11 cellular contexts compared by ENCODE assay signal in genomic region chr6:69813508-69813907, GRCh38. TPM values are rescaled to one million over a fixed set of nuclear protein-coding genes. Genes with fewer than 3 reads are reported as not detected.
DNase-seq lines count a peak whose midpoint lies in the region; ATAC-seq, FAIRE-seq and TF ChIP-seq lines count a peak whose summit lies in the region.
"Had no signal": no experiment of that assay in that cellular context is flagged by ENCODE, and none has a peak within 500 bp of the region (broad histone marks: within the 10 kb centered on the region; RNA-seq: fewer than 3 reads in every experiment).

No MANE protein-coding gene starts in this region.

- H3K27ac Mint-ChIP-seq in CD4-positive, alpha-beta T cell, result peak overlapping the region; percentile 78

- H2BK15ac ChIP-seq in H1 (ENCODE audit: low read length), result no peak overlapping the region

- no peaks in the 10 kb centered on the region for H3K9me3 ChIP-seq in CD4-positive, alpha-beta T cell (ENCODE audit: control insufficient read depth, low read length)
- H3K9me3 ChIP-seq in Loucy (ENCODE audit: insufficient read depth, low read depth, low read length) (no peaks in the 10 kb centered on the region), H1 (ENCODE audit: insufficient read depth in 2 of 2, low read depth in 1 of 2, low read length in 1 of 2) (no peaks in the 10 kb centered on the region), psoas muscle (no peaks in the 10 kb centered on the region), Peyer's patch (no peaks in the 10 kb centered on the region)
- H3K9me3 ChIP-seq: breast epithelium had no signal

- H4K91ac ChIP-seq in H1 (replicated peaks; ENCODE audit: insufficient read length, low read length), result no peak overlapping the region

- H3K9ac ChIP-seq in Loucy (ENCODE audit: low read depth, low read length, poor library complexity, severe bottlenecking), result no peak overlapping the region
- no peak overlapping the region for H3K9ac ChIP-seq in H1 (replicated peaks in 1 of 4; ENCODE audit: extremely low read depth in 1 of 4, low read depth in 3 of 4, low read length in 3 of 4)

- H4K20me1 ChIP-seq in Loucy (ENCODE audit: insufficient read depth, low read length, poor library complexity, severe bottlenecking), result no peaks in the 10 kb centered on the region
- H4K20me1 ChIP-seq in H1 (replicated peaks in 1 of 2; ENCODE audit: control insufficient read depth in 1 of 2, insufficient read depth in 2 of 2, low read length in 2 of 2), result no peaks in the 10 kb centered on the region

- no peaks in the 10 kb centered on the region for H3K9me2 ChIP-seq in Loucy (replicated peaks; ENCODE audit: low read depth, low read length)

- H3K36me3 ChIP-seq in Loucy (ENCODE audit: insufficient read depth, low read length) (no peaks in the 10 kb centered on the region), H1 (ENCODE audit: control insufficient read depth in 2 of 4, insufficient read depth in 4 of 4, low read length in 3 of 4) (no peaks in the 10 kb centered on the region), psoas muscle (ENCODE audit: insufficient read depth in 1 of 2, low read depth in 1 of 2) (no peaks in the 10 kb centered on the region), Peyer's patch (no peaks in the 10 kb centered on the region)
- H3K36me3 ChIP-seq: breast epithelium had no signal

- H3K4me1 ChIP-seq in Loucy (ENCODE audit: insufficient read depth, low read length, poor library complexity, severe bottlenecking) (peaks cover 17% of the 10 kb centered on the region), H1 (replicated peaks in 1 of 4; ENCODE audit: control insufficient read depth in 3 of 4, insufficient read depth in 4 of 4, low read length in 3 of 4) (peaks cover 0 to 2% (median 1%) of the 10 kb centered on the region in 4 experiments; a peak in 2 of 7 replicates), psoas muscle (no peaks in the 10 kb centered on the region), Peyer's patch (no peaks in the 10 kb centered on the region)
- H3K4me1 ChIP-seq: breast epithelium had no signal

- TF ChIP-seq EP300 in H1 (IDR thresholded peaks at IDR 0.05; ENCODE audit: borderline replicate concordance in 1 of 2, low read depth in 2 of 2, low read length in 2 of 2), result no peak

- H3K27ac ChIP-seq in CD4-positive, alpha-beta T cell (ENCODE audit: low read depth, low read length), result peak overlapping the region; percentile 51
- H3K27ac ChIP-seq in H1 (ENCODE audit: low read depth, low read length) (no peak overlapping the region), psoas muscle (no peak overlapping the region), Peyer's patch (peak overlapping the region in 2 of 4 donors; percentile 47 to 73)
- H3K27ac ChIP-seq: breast epithelium had no signal

- no peak overlapping the region for H4K8ac ChIP-seq in H1 (ENCODE audit: extremely low read depth, insufficient read depth, low read length)

- no peaks in the 10 kb centered on the region for H3F3A ChIP-seq in Loucy (ENCODE audit: low read depth)

- CTCF ChIA-PET in CD4-positive, alpha-beta T cell (lab: Charles Lee), result interaction anchor here (4.2 kb wide), 1 partner anchor 17 kb away, joined by 39 read pairs; the partner anchor contains the start of gene LMBRD1
- CTCF ChIA-PET in H1 (lab: Charles Lee; ENCODE audit: partially characterized antibody), result interaction anchor here (0.8 kb wide), 1 partner anchor 16 kb away, joined by 3 read pairs; no protein-coding TSS in a partner anchor

- H2BK5ac ChIP-seq in H1 (ENCODE audit: low read depth, low read length), result no peak overlapping the region

- H3K23ac ChIP-seq in H1 (ENCODE audit: insufficient read length), result no peak overlapping the region

- no peak overlapping the region for H2BK20ac ChIP-seq in H1 (ENCODE audit: low read length)

- 80% methylated on average over 1 of the region's 1 CpG; no CpG with 5 or more reads in 1 of the 2 experiments for WGBS in H1 (ENCODE audit: extremely low coverage in 1 of 2, insufficient coverage in 1 of 2, insufficient read length in 1 of 2, insufficient replicate concordance in 2 of 2, low coverage in 1 of 2, low lambda C conversion rate in 2 of 2, missing lambda C conversion rate in 1 of 2), 2 experiments
- 67 to 78% (median 68%) methylated on average over 1 of the region's 1 CpG for WGBS in psoas muscle, 3 donors

- peaks cover 62% of the 10 kb centered on the region for H3K4me1 Mint-ChIP-seq in CD4-positive, alpha-beta T cell (ENCODE audit: low read depth)

- TF ChIP-seq RAD21 in H1 (IDR thresholded peaks at IDR 0.05 in 1 of 2, conservative IDR thresholded peaks at IDR 0.05 in 1 of 2; ENCODE audit: low read depth in 2 of 2, low read length in 2 of 2), result no peak

- TF ChIP-seq POLR2A in H1 (IDR thresholded peaks at IDR 0.05; ENCODE audit: control extremely low read depth in 1 of 2, low read depth in 2 of 2, low read length in 2 of 2), result no peak
- TF ChIP-seq POLR2A in Peyer's patch (IDR thresholded peaks at IDR 0.05), result no peak

- H2AFZ ChIP-seq in Loucy (ENCODE audit: low read length) (peak overlapping the region; percentile 77), H1 (ENCODE audit: low read length) (peak overlapping the region; percentile 37; the same call in 1 of the 2 replicates)

- H3K27me3 ChIP-seq in CD4-positive, alpha-beta T cell (ENCODE audit: control insufficient read depth, insufficient read depth, low read length), result no peaks in the 10 kb centered on the region
- no peaks in the 10 kb centered on the region for H3K27me3 ChIP-seq in Loucy (ENCODE audit: insufficient read depth, low read length, poor library complexity, severe bottlenecking)
- 0 out of 7 replicates have a peak, but pooled peaks cover 0 to 2% (median 0%) of the 10 kb centered on the region in 4 experiments for H3K27me3 ChIP-seq in H1 (replicated peaks in 1 of 4; ENCODE audit: control insufficient read depth in 3 of 4, extremely low read depth in 1 of 4, insufficient read depth in 3 of 4, low read length in 3 of 4)
- no peaks in the 10 kb centered on the region for H3K27me3 ChIP-seq in psoas muscle (ENCODE audit: insufficient read depth in 3 of 3, low read length in 2 of 3)
- H3K27me3 ChIP-seq in Peyer's patch, result no peaks in the 10 kb centered on the region
- H3K27me3 ChIP-seq: breast epithelium had no signal

- H3K4me2 ChIP-seq in Loucy (ENCODE audit: low read depth, low read length, poor library complexity, severe bottlenecking), result no peak overlapping the region
- no peak overlapping the region for H3K4me2 ChIP-seq in H1 (ENCODE audit: insufficient read depth in 1 of 2, low read depth in 2 of 2, low read length in 2 of 2)

- FAIRE-seq in H1 (lab: Jason Lieb, UNC), result no peak

- H2BK120ac ChIP-seq in H1 (replicated peaks; ENCODE audit: low read depth, low read length), result no peak overlapping the region

- no peak overlapping the region for H4K5ac ChIP-seq in H1 (ENCODE audit: insufficient read length, low read depth, low read length)

- H2BK12ac ChIP-seq in H1 (ENCODE audit: low read depth, low read length), result no peak overlapping the region

- H3K23me2 ChIP-seq in H1 (ENCODE audit: low read depth, low read length), result no peaks in the 10 kb centered on the region

- intact Hi-C loops in CD4-positive, alpha-beta T cell (cut with DNase I, micrococcal nuclease), result no loop called here
- intact Hi-C loops in psoas muscle (cut with DNase I), result no loop called here

- no peak for DNase-seq in CD4-positive, alpha-beta T cell
- DNase-seq in H1 (ENCODE audit: low read depth in 1 of 2, low spot score in 2 of 2) (no peak), psoas muscle (no peak), UCSD-AML1 (lab: John Stamatoyannopoulos, UW; ENCODE audit: unreplicated experiment) (no peak), Peyer's patch (no peak), NCI-H748 treated with DMSO at 0.1 percent for 48 hours (lab: John Stamatoyannopoulos, UW) (no peak)
- DNase-seq: NCI-H510A had no signal

- TF ChIP-seq CTCF in CD4-positive, alpha-beta T cell (IDR thresholded peaks at IDR 0.05), result no peak
- TF ChIP-seq CTCF in Loucy (conservative IDR thresholded peaks at IDR 0.05; ENCODE audit: low read length) (no peak), H1 (IDR thresholded peaks at IDR 0.05; ENCODE audit: control extremely low read depth in 1 of 3, insufficient read depth in 1 of 3, low read depth in 1 of 3, low read length in 3 of 3) (no peak), psoas muscle (IDR thresholded peaks at IDR 0.05) (no peak), Peyer's patch (IDR thresholded peaks at IDR 0.05) (no peak)

- peak overlapping the region; percentile 16 for H3K4me3 Mint-ChIP-seq in CD4-positive, alpha-beta T cell

- H2AK5ac ChIP-seq in H1 (ENCODE audit: low read depth, low read length), result no peak overlapping the region

- no peaks in the 10 kb centered on the region for H3K79me1 ChIP-seq in H1 (ENCODE audit: low read depth, low read length)

- no peaks in the 10 kb centered on the region for H3K27me3 Mint-ChIP-seq in CD4-positive, alpha-beta T cell

- H3K18ac ChIP-seq in H1 (ENCODE audit: extremely low read depth, low read length), result no peak overlapping the region

- no peaks in the 10 kb centered on the region for H3K36me3 Mint-ChIP-seq in CD4-positive, alpha-beta T cell (ENCODE audit: low read depth)

- peak; percentile 44 for ATAC-seq in CD4-positive, alpha-beta T cell (ENCODE audit: poor library complexity)
- ATAC-seq in GM21528 (IDR thresholded peaks at IDR 0.05; ENCODE audit: low FRiP score, unreplicated experiment), result peak; percentile 56
- no peak for ATAC-seq in psoas muscle

- H3K79me2 ChIP-seq in Loucy (ENCODE audit: insufficient read depth, low read length) (no peaks in the 10 kb centered on the region), H1 (ENCODE audit: control insufficient read depth in 1 of 2, insufficient read depth in 2 of 2, low read length in 2 of 2) (no peaks in the 10 kb centered on the region)

- H3K56ac ChIP-seq in H1 (replicated peaks; ENCODE audit: insufficient read length, low read depth, low read length), result no peak overlapping the region

- H3K9me3 Mint-ChIP-seq in CD4-positive, alpha-beta T cell, result no peaks in the 10 kb centered on the region

- POLR2A ChIA-PET in CD4-positive, alpha-beta T cell (lab: Charles Lee), result interaction anchor here (0.8 to 5.3 kb wide), 2 partner anchors 9 to 16 kb away, joined by 3 to 74 read pairs; partner anchors contain the start of gene LMBRD1
- POLR2A ChIA-PET in H1 (lab: Charles Lee; ENCODE audit: partially characterized antibody), result no interaction called here

- no peak overlapping the region for H3K4ac ChIP-seq in H1 (replicated peaks; ENCODE audit: insufficient read length, low read depth, low read length)

- H3K4me3 ChIP-seq in Loucy (ENCODE audit: low read length, poor library complexity, severe bottlenecking), result no peak overlapping the region
- no peak overlapping the region for H3K4me3 ChIP-seq in H1 (ENCODE audit: extremely low read depth in 1 of 4, insufficient read depth in 2 of 4, low read depth in 3 of 4, low read length in 4 of 4)
- H3K4me3 ChIP-seq in psoas muscle, result no peak overlapping the region
- H3K4me3 ChIP-seq in Peyer's patch, result no peak overlapping the region
- H3K4me3 ChIP-seq: breast epithelium had no signal

- H3K14ac ChIP-seq in H1 (ENCODE audit: insufficient read length), result no peak overlapping the region

RNA-seq across cellular contexts. Expression of gene LMBRD1, which starts 16.7 kb away (rescaled TPM):
- total RNA-seq in CD4-positive, alpha-beta T cell, result 10 to 100 TPM; 40.3 to 42.0 TPM
- 15.1 and 16.8 TPM in 2 replicates for total RNA-seq in H1 (2021; fragmentation: NEBNext Ultra II Directional; extraction: Animal tissue kit (Norgen Biotek cat#: 25700))
- polyA plus RNA-seq in H1 (2011; rRNA removed) (4.8 and 9.1 TPM in 2 replicates), psoas muscle (10 to 100 TPM; 19.7 to 30.6 (median 25.5) TPM)
- 10.8 TPM for polyA plus RNA-seq in H1 (2011; cell fraction: cytosol; rRNA removed)
- polyA plus RNA-seq in H1 (2011; cell fraction: nucleus; rRNA removed), result 3.3 TPM
- polyA plus RNA-seq in H1 (2012, experiment 1 of 2), result 5.6 to 11.0 TPM (median 8.9 TPM) in 4 replicates
- 1.5 TPM for polyA plus RNA-seq in H1 (2012, experiment 2 of 2)
- 28.6 TPM for polyA plus RNA-seq in H1 (2013, experiment 1 of 2)
- 28.5 TPM for polyA plus RNA-seq in H1 (2013, experiment 2 of 2)
- 6.7 and 9.9 TPM in 2 replicates for polyA minus RNA-seq in H1 (2011; rRNA and poly(A)+ RNA removed)
- 4.8 TPM for polyA minus RNA-seq in H1 (2011; cell fraction: cytosol; rRNA and poly(A)+ RNA removed)
- 19.2 TPM for polyA minus RNA-seq in H1 (2011; cell fraction: nucleus; rRNA and poly(A)+ RNA removed)
- total RNA-seq in psoas muscle (10 to 100 TPM; 22.9 to 37.0 (median 27.3) TPM), Peyer's patch (100 to 1,000 TPM in 1 of 4 donors, 10 to 100 TPM in 3; 31.4 to 103 (median 61.0) TPM)

RNA-seq across cellular contexts. Expression of gene COL19A1, which starts 52.8 kb away (rescaled TPM):
- not detected for total RNA-seq in CD4-positive, alpha-beta T cell
- total RNA-seq in H1 (2021; fragmentation: NEBNext Ultra II Directional; extraction: Animal tissue kit (Norgen Biotek cat#: 25700)), result not detected in 2 replicates
- polyA plus RNA-seq in H1 (2011; rRNA removed), result not detected in 2 replicates
- polyA plus RNA-seq in H1 (2011; cell fraction: cytosol; rRNA removed), result not detected
- not detected for polyA plus RNA-seq in H1 (2011; cell fraction: nucleus; rRNA removed)
- not detected in 4 replicates for polyA plus RNA-seq in H1 (2012, experiment 1 of 2)
- not detected for polyA plus RNA-seq in H1 (2012, experiment 2 of 2)
- polyA plus RNA-seq in H1 (2013, experiment 1 of 2), result 0.04 TPM
- not detected for polyA plus RNA-seq in H1 (2013, experiment 2 of 2)
- not detected in 2 replicates for polyA minus RNA-seq in H1 (2011; rRNA and poly(A)+ RNA removed)
- polyA minus RNA-seq in H1 (2011; cell fraction: cytosol; rRNA and poly(A)+ RNA removed), result not detected
- not detected for polyA minus RNA-seq in H1 (2011; cell fraction: nucleus; rRNA and poly(A)+ RNA removed)
- 10 to 100 TPM in 1 of 4 donors, 1 to 10 TPM in 2, under 1 TPM in 1; 0.13 to 10.3 (median 1.3) TPM for total RNA-seq in psoas muscle
- polyA plus RNA-seq in psoas muscle, result under 1 TPM; 0.01 to 0.33 (median 0.04) TPM
- 1 to 10 TPM in 1 of 4 donors, under 1 TPM in 3; 0.35 to 5.0 (median 0.62) TPM for total RNA-seq in Peyer's patch
- total RNA-seq: lung microvascular endothelial cell had no signal

Comparison
In these comparisons a context has a peak if more than half of its experiments do, and no peak if none do; other contexts are left out.
1. ATAC-seq: peak in CD4-positive, alpha-beta T cell (single experiment) and GM21528 (single experiment); none in psoas muscle (0 of 4).